In the genomic region with DNA sequence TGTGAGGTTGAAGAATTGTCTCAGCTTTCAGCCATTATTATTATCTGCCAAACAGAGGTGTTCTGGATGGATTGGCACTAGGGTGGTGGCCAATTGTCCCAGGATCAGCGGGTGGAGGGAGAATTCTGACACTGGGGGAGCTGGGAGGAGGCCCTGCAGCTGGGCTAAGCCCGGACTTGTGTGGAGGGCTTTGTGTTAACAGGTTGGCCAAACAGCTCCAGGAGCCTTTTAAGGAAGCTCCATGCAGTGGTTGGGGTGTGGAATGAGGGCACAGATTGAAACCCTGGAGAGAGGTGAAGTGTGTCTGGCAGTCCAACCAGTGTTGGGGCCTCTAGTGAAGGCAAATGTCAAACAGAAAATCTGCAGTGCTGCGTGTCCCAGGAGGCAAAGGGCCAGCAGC, we compare ENCODE assay signal across 25 cellular contexts.
"Had no signal": no experiment of that assay in that cellular context is flagged by ENCODE, and none has a peak within 500 bp of the region (broad histone marks: within the 10 kb centered on the region; RNA-seq: fewer than 3 reads in every experiment).

No MANE protein-coding gene starts in this region.

- H3K4me2 ChIP-seq: smooth muscle cell had no signal

- DNase-seq: head of caudate nucleus; hippocampal formation; kidney glomerular epithelial cell; left cardiac atrium; lower lobe of right lung; midbrain; mucosa of descending colon; naive thymus-derived CD4-positive, alpha-beta T cell; nucleus accumbens; psoas muscle; right lobe of liver; stimulated activated CD4-positive, alpha-beta T cell treated with anti-CD3 and anti-CD28 coated beads, Interleukin-1b, Interleukin-23, amount 100 ng/mL, for 48 hours; stimulated activated CD4-positive, alpha-beta T cell treated with anti-CD3 and anti-CD28 coated beads, Interleukin-2, amount 100 ng/mL, for 48 hours; stimulated activated CD4-positive, alpha-beta T cell treated with anti-CD3 and anti-CD28 coated beads, Interleukin-4, amount 100 ng/mL, for 4 hours; stimulated activated CD8-positive, alpha-beta memory T cell treated with anti-CD3 and anti-CD28 coated beads, Interleukin-4, amount 100 ng/mL, for 48 hours; stimulated activated naive B cell treated with anti-CD40 and anti-IgM and Interleukin-4, amounts not matched to agents 10 μg/mL and 1 μg/mL and 100 μg/mL, for 72 hours; substantia nigra; uterus had no signal

- H3K27ac ChIP-seq: lower lobe of right lung, parathyroid adenoma, psoas muscle, right lobe of liver, tibial nerve, uterus had no signal

- H3K36me3 Mint-ChIP-seq: natural killer cell treated with Interleukin-12 subunit alpha and Interleukin-12 subunit beta and Interleukin-15 and Interleukin-18, amount 100 ng/mL, for 72 hours; stimulated activated naive B cell treated with anti-CD40 and anti-IgM and Interleukin-4, amounts not matched to agents 10 μg/mL and 1 μg/mL and 100 μg/mL, for 72 hours; type B pancreatic cell had no signal

- H3K36me3 ChIP-seq: lower lobe of right lung, right lobe of liver, tibial nerve, uterus had no signal

- H3K9me3 Mint-ChIP-seq: natural killer cell treated with Interleukin-12 subunit alpha and Interleukin-12 subunit beta and Interleukin-15 and Interleukin-18, amount 100 ng/mL, for 72 hours; stimulated activated naive B cell treated with anti-CD40 and anti-IgM and Interleukin-4, amounts not matched to agents 10 μg/mL and 1 μg/mL and 100 μg/mL, for 72 hours; stimulated activated naive CD8-positive, alpha-beta T cell treated with anti-CD3 and anti-CD28 coated beads, Interleukin-15, Interleukin-2, amounts not matched to agents 100 ng/mL and 50 ng/mL, for 24 hours; type B pancreatic cell had no signal

- H2AFZ ChIP-seq: parathyroid adenoma had no signal

- ATAC-seq: left lobe of liver; lower lobe of right lung; mucosa of descending colon; naive thymus-derived CD4-positive, alpha-beta T cell; natural killer cell treated with Interleukin-12 subunit alpha and Interleukin-12 subunit beta and Interleukin-15 and Interleukin-18, amount 100 ng/mL, for 72 hours; psoas muscle; right lobe of liver; stimulated activated naive B cell treated with anti-CD40 and anti-IgM and Interleukin-4, amounts not matched to agents 10 μg/mL and 1 μg/mL and 100 μg/mL, for 72 hours had no signal

- H3K27me3 ChIP-seq: right lobe of liver, uterus had no signal

- H3K79me2 ChIP-seq: parathyroid adenoma had no signal

- H3K4me3 ChIP-seq: lower lobe of right lung, mucosa of descending colon, psoas muscle, right lobe of liver, smooth muscle cell, tibial nerve, uterus had no signal

- H3K4me3 Mint-ChIP-seq: natural killer cell treated with Interleukin-12 subunit alpha and Interleukin-12 subunit beta and Interleukin-15 and Interleukin-18, amount 100 ng/mL, for 72 hours; stimulated activated naive B cell treated with anti-CD40 and anti-IgM and Interleukin-4, amounts not matched to agents 10 μg/mL and 1 μg/mL and 100 μg/mL, for 72 hours; stimulated activated naive CD8-positive, alpha-beta T cell treated with anti-CD3 and anti-CD28 coated beads, Interleukin-15, Interleukin-2, amounts not matched to agents 100 ng/mL and 50 ng/mL, for 24 hours had no signal

- H3K4me1 ChIP-seq: parathyroid adenoma, psoas muscle, uterus had no signal

- H3K9ac ChIP-seq: parathyroid adenoma had no signal

- H3K27ac Mint-ChIP-seq: naive thymus-derived CD4-positive, alpha-beta T cell; natural killer cell treated with Interleukin-12 subunit alpha and Interleukin-12 subunit beta and Interleukin-15 and Interleukin-18, amount 100 ng/mL, for 72 hours; stimulated activated naive B cell treated with anti-CD40 and anti-IgM and Interleukin-4, amounts not matched to agents 10 μg/mL and 1 μg/mL and 100 μg/mL, for 72 hours; stimulated activated naive CD8-positive, alpha-beta T cell treated with anti-CD3 and anti-CD28 coated beads, Interleukin-15, Interleukin-2, amounts not matched to agents 100 ng/mL and 50 ng/mL, for 24 hours; type B pancreatic cell had no signal

- H3K9me3 ChIP-seq: lower lobe of right lung, mucosa of descending colon, psoas muscle, right lobe of liver, tibial nerve, uterus had no signal
